In genomic region chr1:156676450-156676819, GRCh38 we compare ENCODE assay signal across 10 cellular contexts. TPM values are rescaled to one million over a fixed set of nuclear protein-coding genes. Genes with fewer than 3 reads are reported as not detected.
DNase-seq lines count a peak whose midpoint lies in the region; FAIRE-seq and TF ChIP-seq lines count a peak whose summit lies in the region.
"Had no signal": no experiment of that assay in that cellular context is flagged by ENCODE, and none has a peak within 500 bp of the region (broad histone marks: within the 10 kb centered on the region; RNA-seq: fewer than 3 reads in every experiment).

No MANE protein-coding gene starts in this region.

- H3T11ph ChIP-seq in H9 (ENCODE audit: low read length) = no peak overlapping the region

- H3K27ac ChIP-seq in H9 (ENCODE audit: insufficient read length, low read depth, low read length) = no peak overlapping the region
- peak overlapping the region; percentile 51 to 69 for H3K27ac ChIP-seq in kidney (ENCODE audit: low read depth in 2 of 2, low read length in 2 of 2)
- peak overlapping the region in 13 of 21 experiments; percentile 0 to 75 (median 42) for H3K27ac ChIP-seq in skin epidermis

- TF ChIP-seq CTCF in H9 (conservative IDR thresholded peaks at IDR 0.05) (no peak), choroid plexus epithelial cell (conservative IDR thresholded peaks at IDR 0.05; ENCODE audit: low read depth, low read length) (no peak), kidney (IDR thresholded peaks at IDR 0.05; ENCODE audit: borderline replicate concordance, extremely low read depth, insufficient read depth) (no peak)

- no peaks in the 10 kb centered on the region for H3K36me3 ChIP-seq in kidney (ENCODE audit: control insufficient read depth in 1 of 2, insufficient read depth in 2 of 2, low read length in 2 of 2)

- H2BK20ac ChIP-seq in H9 (ENCODE audit: low read depth, low read length, poor library complexity, severe bottlenecking) = no peak overlapping the region

- no peaks in the 10 kb centered on the region for H3K27me3 ChIP-seq in H9 (ENCODE audit: insufficient read depth, low read length)

- H3K23me2 ChIP-seq in H9 (ENCODE audit: insufficient read length, low read depth, low read length, poor library complexity, severe bottlenecking) = peaks cover 12% of the 10 kb centered on the region

- H3K18ac ChIP-seq in H9 (ENCODE audit: insufficient read length, low read depth, low read length) = peak overlapping the region; percentile 71

- H3K36me3 Mint-ChIP-seq in H9 (ENCODE audit: insufficient read depth in 1 of 3, low read depth in 3 of 3) = peaks cover 30 to 43% (median 32%) of the 10 kb centered on the region in 3 experiments

- no peak overlapping the region for H4K91ac ChIP-seq in H9 (ENCODE audit: insufficient read length, low read depth, low read length)

- H3K9ac ChIP-seq in H9 (ENCODE audit: extremely low read depth, insufficient read length, low read length) (peak overlapping the region; percentile 48), kidney (ENCODE audit: low read length in 2 of 2) (peak overlapping the region; percentile 49 to 67)

- no peak overlapping the region for H2BK5ac ChIP-seq in H9 (ENCODE audit: insufficient read length, low read length)

- H3K4me1 ChIP-seq in H9 (ENCODE audit: insufficient read depth, low read length) (peaks cover 19% of the 10 kb centered on the region; the same call in 1 of the 2 replicates), kidney (ENCODE audit: control insufficient read depth in 1 of 2, insufficient read depth in 1 of 2, low read depth in 1 of 2, low read length in 2 of 2) (peaks cover 6 to 16% of the 10 kb centered on the region in 2 donors)

- H3K4me2 ChIP-seq in H9 (ENCODE audit: insufficient read depth, insufficient read length, low read length) = peak overlapping the region; percentile 58

- H3K4ac ChIP-seq in H9 (ENCODE audit: low read depth, low read length) = 0 out of 2 replicates have a peak overlapping the region, but pooled peaks have one; percentile 27

- H3K23ac ChIP-seq in H9 (ENCODE audit: insufficient read length, low read depth, low read length) = no peak overlapping the region

- H3K9me3 Mint-ChIP-seq in H9 = peaks cover 0 to 3% of the 10 kb centered on the region in 2 experiments; a peak in 2 of 5 replicates

- H3K9me3 ChIP-seq in H9 (ENCODE audit: control insufficient read depth, low read depth, low read length) (no peaks in the 10 kb centered on the region), kidney (ENCODE audit: control insufficient read depth in 1 of 2, low read length in 2 of 2) (no peaks in the 10 kb centered on the region)

- peaks cover 50 to 59% of the 10 kb centered on the region in 2 experiments for H3K4me1 Mint-ChIP-seq in H9

- H4K5ac ChIP-seq in H9 (ENCODE audit: insufficient read length, low read depth, low read length) = no peak overlapping the region

- no peak overlapping the region for H2AK5ac ChIP-seq in H9 (ENCODE audit: insufficient read length, low read length)

- no peak overlapping the region for H3K56ac ChIP-seq in H9 (ENCODE audit: insufficient read length, low read depth, low read length)

- H3K79me1 ChIP-seq in H9 (ENCODE audit: insufficient read depth, low read depth, low read length, poor library complexity, severe bottlenecking) = peaks cover 8% of the 10 kb centered on the region

- H3K79me2 ChIP-seq in H9 (ENCODE audit: insufficient read depth, low read length) = peaks cover 4% of the 10 kb centered on the region; the same call in 1 of the 2 replicates

- intact Hi-C loops in kidney (cut with DNase I) = no loop called here

- H3K27me3 Mint-ChIP-seq in H9 (ENCODE audit: low read depth) = peaks cover 30% of the 10 kb centered on the region

- H3K4me3 ChIP-seq in choroid plexus epithelial cell (ENCODE audit: low read depth, low read length) (peak overlapping the region; percentile 51), kidney (ENCODE audit: low read length in 2 of 2) (peak overlapping the region; percentile 44 to 58), skin epidermis (peak overlapping the region; percentile 25 to 42 (median 35))

- H2BK12ac ChIP-seq in H9 (ENCODE audit: insufficient read length, low read depth, low read length) = no peak overlapping the region

- peak overlapping the region; percentile 81 to 86 for H3K4me3 Mint-ChIP-seq in H9

- WGBS in H9 (ENCODE audit: extremely low coverage, insufficient read length, low lambda C conversion rate) = no CpG with 5 or more reads among the region's 39 CpGs

- H2AFZ ChIP-seq in H9 (ENCODE audit: low read length) = no peak overlapping the region

- peak overlapping the region in 1 of 3 experiments; percentile 90; a peak in 1 of 7 replicates for H3K27ac Mint-ChIP-seq in H9

- DNase-seq in H9 (no peak), choroid plexus epithelial cell (ENCODE audit: low read depth) (no peak), kidney (no peak), midbrain (lab: John Stamatoyannopoulos, UW) (no peak), ureter (ENCODE audit: low spot score) (no peak), H4 (ENCODE audit: low spot score) (no peak), NCI-H128 (lab: John Stamatoyannopoulos, UW; ENCODE audit: unreplicated experiment) (no peak)
- DNase-seq: activated naive CD4-positive, alpha-beta T cell had no signal

- no peaks in the 10 kb centered on the region for H4K20me1 ChIP-seq in H9 (ENCODE audit: control insufficient read depth, insufficient read depth, insufficient read length)

- FAIRE-seq in kidney (lab: Jason Lieb, UNC) = no peak

- peak overlapping the region; percentile 94; the same call in 1 of the 2 replicates for H3K14ac ChIP-seq in H9 (ENCODE audit: insufficient read depth, low read length)

- no peak overlapping the region for H4K8ac ChIP-seq in H9 (replicated peaks; ENCODE audit: insufficient read length, low read depth, low read length)

- H2BK120ac ChIP-seq in H9 (ENCODE audit: low read depth, low read length, poor library complexity, severe bottlenecking) = peak overlapping the region; percentile 51

- H2BK15ac ChIP-seq in H9 (ENCODE audit: low read depth, low read length) = no peak overlapping the region

RNA-seq across cellular contexts. Expression of gene NES, which starts 0.8 kb away (rescaled TPM):
- total RNA-seq in H9 (2021) = 167 and 168 TPM in 2 replicates
- total RNA-seq in kidney = 50.7 TPM
- 44.3 TPM for polyA plus RNA-seq in kidney (ENCODE audit: insufficient read depth, low read depth, low replicate concordance)
- 42.4 TPM for total RNA-seq in ureter
- 0.41 and 0.48 TPM in 2 replicates for total RNA-seq in H4 (2014; rRNA removed; shearing (Covaris generic))
- total RNA-seq: T-helper 2 cell treated with Interferon-gamma antibody and Interleukin-4, amounts not matched to agents 100 ng/mL and 5 ng/mL, for 36 hours had no signal

RNA-seq across cellular contexts. Expression of gene CRABP2, which starts 28.9 kb away (rescaled TPM):
- 180 and 184 TPM in 2 replicates for total RNA-seq in H9 (2021)
- 15.2 TPM for total RNA-seq in kidney
- polyA plus RNA-seq in kidney (ENCODE audit: insufficient read depth, low read depth, low replicate concordance) = 21.6 TPM
- 229 TPM for total RNA-seq in ureter
- 0.95 and 3.8 TPM in 2 replicates for total RNA-seq in H4 (2014; rRNA removed; shearing (Covaris generic))

RNA-seq across cellular contexts. Expression of gene BCAN, which starts 34.5 kb away (rescaled TPM):
- 0.88 and 1.2 TPM in 2 replicates for total RNA-seq in H9 (2021)
- 0.19 TPM for total RNA-seq in kidney
- 0.45 TPM for polyA plus RNA-seq in kidney (ENCODE audit: insufficient read depth, low read depth, low replicate concordance)
- total RNA-seq in ureter = 1.1 TPM
- 0.06 TPM in 1 of 2 replicates, not detected in the other for total RNA-seq in H4 (2014; rRNA removed; shearing (Covaris generic))
- total RNA-seq: T-helper 2 cell treated with Interferon-gamma antibody and Interleukin-4, amounts not matched to agents 100 ng/mL and 5 ng/mL, for 36 hours had no signal

RNA-seq across cellular contexts. Expression of gene METTL25B, which starts 51.8 kb away (rescaled TPM):
- total RNA-seq in H9 (2021) (24.4 and 26.2 TPM in 2 replicates), kidney (35.2 TPM), ureter (49.5 TPM)
- polyA plus RNA-seq in kidney (ENCODE audit: insufficient read depth, low read depth, low replicate concordance) = 29.4 TPM
- total RNA-seq in H4 (2014; rRNA removed; shearing (Covaris generic)) = 11.6 and 20.0 TPM in 2 replicates

RNA-seq across cellular contexts. Expression of gene ISG20L2, which starts 52.1 kb away (rescaled TPM):
- total RNA-seq in H9 (2021) (52.4 and 57.6 TPM in 2 replicates), kidney (23.3 TPM), ureter (42.7 TPM)
- polyA plus RNA-seq in kidney (ENCODE audit: insufficient read depth, low read depth, low replicate concordance) = 13.3 TPM
- 22.2 and 27.0 TPM in 2 replicates for total RNA-seq in H4 (2014; rRNA removed; shearing (Covaris generic))

Comparison
In these comparisons a context has a peak if more than half of its experiments do, and no peak if none do; other contexts are left out.
1. RNA of gene NES, which starts 0.8 kb away (total RNA-seq): 167 to 168 TPM in H9, 50.7 TPM in kidney (single experiment) and 42.4 TPM in ureter (single experiment); 0.41 to 0.48 TPM in H4; every median in the first group is over 10 times any median in the second.
2. RNA of gene CRABP2, which starts 28.9 kb away (total RNA-seq): 229 TPM in ureter (single experiment) and 180 to 184 TPM in H9; 15.2 TPM in kidney (single experiment) and 0.95 to 3.8 TPM in H4; every median in the first group is over 10 times any median in the second.
3. Peak in every context shown above with its lines, with median percentiles within 50 percentile points of each other: H3K4me3 ChIP-seq.